ENCODE assay signal across 8 cellular contexts in the genomic region with DNA sequence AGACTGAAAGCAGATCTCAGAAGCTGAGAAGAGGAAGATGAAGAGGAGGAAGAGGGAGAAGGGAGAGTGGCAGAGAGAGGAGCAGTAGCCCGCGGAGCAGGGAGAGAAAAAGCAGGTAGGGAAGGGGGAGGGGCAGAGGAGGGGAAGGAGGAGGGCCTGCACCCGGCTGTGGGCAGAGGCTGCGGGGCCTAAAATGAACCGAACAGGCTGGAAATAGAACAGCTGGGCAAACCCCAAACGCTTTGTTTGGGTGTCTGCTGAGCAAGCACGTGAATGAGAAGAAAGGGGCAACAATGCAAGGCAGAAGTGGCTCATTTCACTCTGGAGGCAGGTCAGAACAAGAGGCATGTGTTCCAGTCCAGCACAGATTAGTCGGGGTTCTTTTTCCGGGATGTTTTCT. TPM values are rescaled to one million over a fixed set of nuclear protein-coding genes. Genes with fewer than 3 reads are reported as not detected.
DNase-seq lines count a peak whose midpoint lies in the region; ATAC-seq and TF ChIP-seq lines count a peak whose summit lies in the region.

No MANE protein-coding gene starts in this region.

- dilution Hi-C loops in mammary epithelial cell (cut with HindIII; ENCODE audit: low sequenced_read_pairs): no loop called here

- H3K27me3 ChIP-seq in mammary epithelial cell (ENCODE audit: insufficient read depth, low read length): no peaks in the 10 kb centered on the region

- no TSS peak for BruUV-seq in mammary epithelial cell (replicated peaks; lab: Mats Ljungman, UMichigan)

- H3K36me3 ChIP-seq in mammary epithelial cell (ENCODE audit: insufficient read depth, low read length): no peaks in the 10 kb centered on the region

- no peak overlapping the region for H2AFZ ChIP-seq in mammary epithelial cell (ENCODE audit: low read depth, low read length)

- H3K79me2 ChIP-seq in mammary epithelial cell (ENCODE audit: insufficient read depth, low read length): no peaks in the 10 kb centered on the region

- H3K9me3 ChIP-seq in mammary epithelial cell (replicated peaks; ENCODE audit: insufficient read depth, low read length): no peaks in the 10 kb centered on the region

- no peak for TF ChIP-seq CTCF in mammary epithelial cell (conservative IDR thresholded peaks at IDR 0.05 in 1 of 2, IDR thresholded peaks at IDR 0.05 in 1 of 2; ENCODE audit: extremely low read depth in 1 of 2, insufficient read depth in 1 of 2, low read depth in 1 of 2, low read length in 2 of 2)

- ATAC-seq in GM18868 (IDR thresholded peaks at IDR 0.05; ENCODE audit: unreplicated experiment): peak; percentile 86
- ATAC-seq in HG03442 (IDR thresholded peaks at IDR 0.05; ENCODE audit: unreplicated experiment): peak; percentile 54

- no peak overlapping the region for H3K4me2 ChIP-seq in mammary epithelial cell (ENCODE audit: insufficient read depth, low read depth, low read length)

- no peak overlapping the region for H3K4me3 ChIP-seq in mammary epithelial cell (replicated peaks in 1 of 3; ENCODE audit: insufficient read depth in 1 of 3, low read depth in 2 of 3, low read length in 3 of 3)

- H3K4me1 ChIP-seq in mammary epithelial cell (ENCODE audit: insufficient read depth, low read length): peaks cover 13% of the 10 kb centered on the region

- no peak overlapping the region for H3K9ac ChIP-seq in mammary epithelial cell (ENCODE audit: insufficient read depth, low read length)

- DNase-seq in COLO668 (lab: John Stamatoyannopoulos, UW; ENCODE audit: unreplicated experiment) (peak; percentile 82), mammary epithelial cell (peak; percentile 18), NK-92 (lab: John Stamatoyannopoulos, UW; ENCODE audit: unreplicated experiment) (no peak), middle frontal gyrus (ENCODE audit: extremely low spot score, low spot score) (no peak), NCI-H524 (lab: John Stamatoyannopoulos, UW) (no peak)
- DNase-seq in stimulated activated naive CD4-positive, alpha-beta T cell (lab: John Stamatoyannopoulos, UW): no peak

- in situ Hi-C loops in mammary epithelial cell (cut with MboI; ENCODE audit: low sequenced_read_pairs in 2 of 2): no loop called here

- H4K20me1 ChIP-seq in mammary epithelial cell (ENCODE audit: insufficient read depth, low read length): no peaks in the 10 kb centered on the region

- 39% methylated on average over 5 of the region's 9 CpGs for WGBS in mammary epithelial cell (ENCODE audit: low coverage, missing lambda C conversion rate)

- intact Hi-C loops in mammary epithelial cell (cut with micrococcal nuclease): no loop called here

- CTCF ChIA-PET in mammary epithelial cell (lab: Charles Lee; ENCODE audit: low non-redundant PET): no interaction called here

- H3K27ac ChIP-seq in mammary epithelial cell (ENCODE audit: insufficient read depth, low read depth, low read length): no peak overlapping the region

RNA-seq across cellular contexts. Expression of a gene that starts 33.5 kb away (rescaled TPM):
- 1 to 10 TPM; 5.3 to 6.7 TPM for total RNA-seq in mammary epithelial cell
- 3.6 TPM for polyA plus RNA-seq in mammary epithelial cell
- polyA minus RNA-seq in mammary epithelial cell: 8.2 TPM

Comparison
In these comparisons a context has a peak if more than half of its experiments do, and no peak if none do; other contexts are left out.
1. DNase-seq: peak in COLO668 (single experiment) and mammary epithelial cell (single experiment); none in NK-92 (single experiment), middle frontal gyrus (single experiment), stimulated activated naive CD4-positive, alpha-beta T cell (0 of 6) and NCI-H524 (0 of 2).